In genomic region chr2:97758131-97758705, GRCh38 we compare ENCODE assay signal across 20 cellular contexts. TPM values are rescaled to one million over a fixed set of nuclear protein-coding genes. Genes with fewer than 3 reads are reported as not detected.
"Had no signal": no experiment of that assay in that cellular context is flagged by ENCODE, and none has a peak within 500 bp of the region (broad histone marks: within the 10 kb centered on the region; RNA-seq: fewer than 3 reads in every experiment).

No MANE protein-coding gene starts in this region.

- H3K36me3 ChIP-seq: colonic mucosa, neural progenitor cell had no signal

- H3K9me3 ChIP-seq: breast epithelium, colonic mucosa, esophagus muscularis mucosa, heart right ventricle, thyroid gland, upper lobe of right lung had no signal

- FAIRE-seq: keratinocyte had no signal

- H3K4me2 ChIP-seq: neural progenitor cell had no signal

- H2AFZ ChIP-seq: neural progenitor cell had no signal

- DNase-seq: activated CD4-positive, alpha-beta T cell treated with anti-CD3 and anti-CD28 coated beads for 36 hours; activated CD4-positive, alpha-beta T cell treated with anti-CD3 and anti-CD28 coated beads, Interleukin-2, amount 50 U/mL, for 48 hours; activated effector memory CD4-positive, alpha-beta T cell treated with anti-CD3 and anti-CD28 coated beads, Interleukin-2, amount 50 U/mL, for 16 hours; activated naive CD4-positive, alpha-beta T cell treated with anti-CD3 and anti-CD28 coated beads, Interleukin-2, amount 10 ng/mL, durations not matched to agents 7 days and 5 days; aorta; colonic mucosa; heart right ventricle; naive thymus-derived CD8-positive, alpha-beta T cell; retina; stimulated activated CD4-positive, alpha-beta T cell treated with anti-CD3 and anti-CD28 coated beads, Interleukin-4, amount 100 ng/mL, for 24 hours; stimulated activated naive CD8-positive, alpha-beta T cell treated with anti-CD3 and anti-CD28 coated beads, Interleukin-15, Interleukin-2, amounts not matched to agents 100 U/mL and 50 U/mL, for 24 hours; T-helper 9 cell; thyroid gland; upper lobe of right lung had no signal

- H3K9ac ChIP-seq: neural progenitor cell had no signal

- H3K4me3 ChIP-seq: breast epithelium, colonic mucosa, esophagus muscularis mucosa, heart right ventricle, lung, neural progenitor cell, thyroid gland, upper lobe of right lung had no signal

- H3K27ac ChIP-seq: breast epithelium, colonic mucosa, esophagus muscularis mucosa, neural progenitor cell, thyroid gland, upper lobe of right lung had no signal

- H3K4me1 ChIP-seq: breast epithelium, colonic mucosa, neural progenitor cell, upper lobe of right lung had no signal

- H3K27me3 ChIP-seq: breast epithelium, colonic mucosa, esophagus muscularis mucosa, heart right ventricle, neural progenitor cell, thyroid gland, upper lobe of right lung had no signal

RNA-seq across cellular contexts. Expression of gene ZAP70, which starts 44.8 kb away (rescaled TPM):
- total RNA-seq: fibroblast of villous mesenchyme had no signal
